Comparison of ENCODE assay signal across 10 cellular contexts in the genomic region with DNA sequence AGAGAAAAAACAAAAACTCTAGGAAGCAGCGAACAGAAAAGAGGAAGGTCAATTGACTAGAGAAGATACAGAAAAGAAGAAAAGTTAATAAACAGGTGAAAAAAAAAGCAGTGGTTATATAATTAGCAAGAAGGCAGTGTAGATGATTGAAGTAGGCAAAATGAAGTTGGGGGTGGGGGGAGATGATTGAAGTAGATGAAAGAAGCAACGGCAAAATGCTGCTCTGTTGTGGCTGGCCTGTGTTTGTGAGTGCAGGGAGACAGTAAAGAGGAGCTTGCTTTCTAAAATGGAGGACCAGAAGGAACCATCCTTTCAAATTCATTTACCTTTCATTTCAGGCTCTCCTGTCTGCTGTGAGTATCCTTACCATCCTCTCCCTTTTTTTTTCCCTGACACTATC. TPM values are rescaled to one million over a fixed set of nuclear protein-coding genes. Genes with fewer than 3 reads are reported as not detected.
DNase-seq lines count a peak whose midpoint lies in the region; ATAC-seq and TF ChIP-seq lines count a peak whose summit lies in the region.
"Had no signal": no experiment of that assay in that cellular context is flagged by ENCODE, and none has a peak within 500 bp of the region (broad histone marks: within the 10 kb centered on the region; RNA-seq: fewer than 3 reads in every experiment).

No MANE protein-coding gene starts in this region.

- H3K4me2 ChIP-seq in H9 (ENCODE audit: insufficient read depth, insufficient read length, low read length): no peak overlapping the region

- no peak overlapping the region for H3K9ac ChIP-seq in H9 (ENCODE audit: extremely low read depth, insufficient read length, low read length)

- no peak overlapping the region for H4K91ac ChIP-seq in H9 (ENCODE audit: insufficient read length, low read depth, low read length)

- no peak overlapping the region for H2AFZ ChIP-seq in H9 (ENCODE audit: low read length)

- WGBS in H9 (ENCODE audit: extremely low coverage, insufficient read length, low lambda C conversion rate): no CpG with 5 or more reads among the region's 2 CpGs

- TF ChIP-seq CTCF in H9 (conservative IDR thresholded peaks at IDR 0.05) (no peak), brain (conservative IDR thresholded peaks at IDR 0.05) (no peak)

- H3K56ac ChIP-seq in H9 (ENCODE audit: insufficient read length, low read depth, low read length): no peak overlapping the region

- no peak overlapping the region for H2BK120ac ChIP-seq in H9 (ENCODE audit: low read depth, low read length, poor library complexity, severe bottlenecking)

- no peaks in the 10 kb centered on the region for H3K4me1 ChIP-seq in H9 (ENCODE audit: insufficient read depth, low read length)

- H3K27me3 Mint-ChIP-seq in H9 (ENCODE audit: low read depth) (no peaks in the 10 kb centered on the region), brain (no peaks in the 10 kb centered on the region)

- H4K5ac ChIP-seq in H9 (ENCODE audit: insufficient read length, low read depth, low read length): no peak overlapping the region

- no peak overlapping the region for H3K14ac ChIP-seq in H9 (ENCODE audit: insufficient read depth, low read length)

- no peak overlapping the region for H2BK12ac ChIP-seq in H9 (ENCODE audit: insufficient read length, low read depth, low read length)

- H3K23ac ChIP-seq in H9 (ENCODE audit: insufficient read length, low read depth, low read length): no peak overlapping the region

- no peaks in the 10 kb centered on the region for H3K23me2 ChIP-seq in H9 (ENCODE audit: insufficient read length, low read depth, low read length, poor library complexity, severe bottlenecking)

- no peak overlapping the region for H2BK5ac ChIP-seq in H9 (ENCODE audit: insufficient read length, low read length)

- no peaks in the 10 kb centered on the region for H3K27me3 ChIP-seq in H9 (ENCODE audit: insufficient read depth, low read length)

- H3K79me1 ChIP-seq in H9 (ENCODE audit: insufficient read depth, low read depth, low read length, poor library complexity, severe bottlenecking): no peaks in the 10 kb centered on the region

- H3K27ac Mint-ChIP-seq in H9 (peak overlapping the region; percentile 7 to 13 (median 12); a peak in 2 of 7 replicates), brain (peak overlapping the region in 3 of 5 experiments; percentile 10 to 58 (median 43))

- H3K9me3 ChIP-seq in H9 (ENCODE audit: control insufficient read depth, low read depth, low read length): no peaks in the 10 kb centered on the region

- H3K79me2 ChIP-seq in H9 (ENCODE audit: insufficient read depth, low read length): no peaks in the 10 kb centered on the region

- H3K9me3 Mint-ChIP-seq in H9 (no peaks in the 10 kb centered on the region), brain (no peaks in the 10 kb centered on the region)

- no peaks in the 10 kb centered on the region for H3K36me3 Mint-ChIP-seq in H9 (ENCODE audit: insufficient read depth in 1 of 3, low read depth in 3 of 3)
- H3K36me3 Mint-ChIP-seq in brain: peaks cover 15% of the 10 kb centered on the region

- ATAC-seq in GM18907 (IDR thresholded peaks at IDR 0.05; ENCODE audit: unreplicated experiment) (no peak), HG02981 (IDR thresholded peaks at IDR 0.05; ENCODE audit: unreplicated experiment) (no peak), HG03045 (IDR thresholded peaks at IDR 0.05; ENCODE audit: unreplicated experiment) (no peak)

- no peak overlapping the region for H3K4me3 Mint-ChIP-seq in H9
- H3K4me3 Mint-ChIP-seq in brain: no peak overlapping the region

- H3K18ac ChIP-seq in H9 (ENCODE audit: insufficient read length, low read depth, low read length): no peak overlapping the region

- H4K20me1 ChIP-seq in H9 (ENCODE audit: control insufficient read depth, insufficient read depth, insufficient read length): no peaks in the 10 kb centered on the region

- H3K27ac ChIP-seq in H9 (ENCODE audit: insufficient read length, low read depth, low read length): no peak overlapping the region

- H2BK15ac ChIP-seq in H9 (ENCODE audit: low read depth, low read length): no peak overlapping the region

- no peak overlapping the region for H4K8ac ChIP-seq in H9 (replicated peaks; ENCODE audit: insufficient read length, low read depth, low read length)

- H2AK5ac ChIP-seq in H9 (ENCODE audit: insufficient read length, low read length): no peak overlapping the region

- H3K4ac ChIP-seq in H9 (ENCODE audit: low read depth, low read length): no peak overlapping the region

- H3K4me1 Mint-ChIP-seq in H9 (peaks cover 3 to 9% of the 10 kb centered on the region in 2 experiments), brain (no peaks in the 10 kb centered on the region)

- DNase-seq in H9 (no peak), T-helper 22 cell (ENCODE audit: low read depth) (peak; percentile 68), SK-N-DZ (ENCODE audit: low spot score) (no peak)
- peak; percentile 29 for DNase-seq in stimulated activated CD8-positive, alpha-beta memory T cell treated with anti-CD3 and anti-CD28 coated beads, Interleukin-15, amount 100 ng/mL, for 1 hour (ENCODE audit: low read depth)
- DNase-seq: midbrain, NCI-H1105 treated with DMSO at 0.1 percent for 48 hours had no signal

- no peak overlapping the region for H3T11ph ChIP-seq in H9 (ENCODE audit: low read length)

- H2BK20ac ChIP-seq in H9 (ENCODE audit: low read depth, low read length, poor library complexity, severe bottlenecking): no peak overlapping the region

RNA-seq across cellular contexts. Expression of a gene that starts 3.6 kb away (rescaled TPM):
- total RNA-seq in H9 (2021): not detected in 2 replicates
- polyA plus RNA-seq in brain (ENCODE audit: insufficient read depth, low read depth, low replicate concordance): 2.4 TPM
- polyA plus RNA-seq in SK-N-DZ (2014; cell fraction: cytosol; rRNA removed): not detected in 2 replicates
- not detected in 2 replicates for polyA plus RNA-seq in SK-N-DZ (2014; cell fraction: nucleus; rRNA removed)

RNA-seq across cellular contexts. Expression of a gene that starts 11.2 kb away (rescaled TPM):
- not detected in 2 replicates for total RNA-seq in H9 (2021)
- 27.8 TPM for polyA plus RNA-seq in brain (ENCODE audit: insufficient read depth, low read depth, low replicate concordance)
- not detected in 2 replicates for polyA plus RNA-seq in SK-N-DZ (2014; cell fraction: cytosol; rRNA removed)
- polyA plus RNA-seq in SK-N-DZ (2014; cell fraction: nucleus; rRNA removed): 0.18 TPM in 1 of 2 replicates, not detected in the other

RNA-seq across cellular contexts. Expression of a gene that starts 13.2 kb away (rescaled TPM):
- total RNA-seq in H9 (2021): not detected in 2 replicates
- 44.9 TPM for polyA plus RNA-seq in brain (ENCODE audit: insufficient read depth, low read depth, low replicate concordance)
- polyA plus RNA-seq in SK-N-DZ (2014; cell fraction: cytosol; rRNA removed): not detected in 2 replicates
- polyA plus RNA-seq in SK-N-DZ (2014; cell fraction: nucleus; rRNA removed): not detected in 2 replicates

Comparison
In these comparisons a context has a peak if more than half of its experiments do, and no peak if none do; other contexts are left out.
1. DNase-seq: peak in T-helper 22 cell (single experiment) and stimulated activated CD8-positive, alpha-beta memory T cell treated with anti-CD3 and anti-CD28 coated beads, Interleukin-15, amount 100 ng/mL, for 1 hour (single experiment); none in H9 (single experiment) and SK-N-DZ (single experiment).